Comparison of ENCODE assay signal across 8 cellular contexts in genomic region chr6:82144852-82145332, GRCh38.
DNase-seq lines count a peak whose midpoint lies in the region; ATAC-seq and TF ChIP-seq lines count a peak whose summit lies in the region.

No MANE protein-coding gene starts in this region.

- ATAC-seq in GM19467 (IDR thresholded peaks at IDR 0.05; ENCODE audit: unreplicated experiment) (no peak), GM21390 (IDR thresholded peaks at IDR 0.05; ENCODE audit: unreplicated experiment) (no peak), HG02981 (IDR thresholded peaks at IDR 0.05; ENCODE audit: unreplicated experiment) (no peak)

- DNase-seq in DMS 273 (lab: John Stamatoyannopoulos, UW; ENCODE audit: unreplicated experiment), result peak; percentile 53
- peak; percentile 87 for DNase-seq in fibroblast of gingiva (ENCODE audit: low read depth)
- DNase-seq in non-pigmented ciliary epithelial cell (ENCODE audit: low read depth), result peak; percentile 65
- no peak for DNase-seq in activated naive CD4-positive, alpha-beta T cell treated with Interleukin-2 at 50 U/mL for 16 hours

TF ChIP-seq in PFSK-1, 5 proteins besides CTCF, POLR2A, EP300 and RAD21:
- TF ChIP-seq REST (IDR thresholded peaks at IDR 0.05; ENCODE audit: insufficient read depth in 1 of 2, low read depth in 2 of 2, low read length in 2 of 2), result no peak
- TF ChIP-seq POLR2AphosphoS5 (IDR thresholded peaks at IDR 0.05; ENCODE audit: low read depth, low read length), result peak; percentile 19; the same call in 1 of the 2 replicates
- TF ChIP-seq FOXP2 (optimal IDR thresholded peaks at IDR 0.05; ENCODE audit: borderline replicate concordance, extremely low read depth, extremely low read length, insufficient read depth), result no peak
